In genomic region chr4:6385288-6385687, GRCh38 we compare ENCODE assay signal across 8 cellular contexts.
"Had no signal": no experiment of that assay in that cellular context is flagged by ENCODE, and none has a peak within 500 bp of the region (broad histone marks: within the 10 kb centered on the region; RNA-seq: fewer than 3 reads in every experiment).

No MANE protein-coding gene starts in this region.

- H3K9me3 ChIP-seq: HAP-1 had no signal

- H3K4me3 ChIP-seq: GM23248, HAP-1 had no signal

- FAIRE-seq: HepG2 had no signal

- H3K27ac ChIP-seq: GM23248, HL-60 had no signal

- H3K4me1 ChIP-seq: HAP-1 had no signal

- H3K36me3 ChIP-seq: HAP-1 had no signal

- H3K9ac ChIP-seq: GM23248 had no signal

- H2AFZ ChIP-seq: GM23248 had no signal

- DNase-seq: GM23248, GOT3, H7, HFFc6 had no signal

- ATAC-seq: HCT116, HepG2 had no signal
